11 cellular contexts compared by ENCODE assay signal in the genomic region with DNA sequence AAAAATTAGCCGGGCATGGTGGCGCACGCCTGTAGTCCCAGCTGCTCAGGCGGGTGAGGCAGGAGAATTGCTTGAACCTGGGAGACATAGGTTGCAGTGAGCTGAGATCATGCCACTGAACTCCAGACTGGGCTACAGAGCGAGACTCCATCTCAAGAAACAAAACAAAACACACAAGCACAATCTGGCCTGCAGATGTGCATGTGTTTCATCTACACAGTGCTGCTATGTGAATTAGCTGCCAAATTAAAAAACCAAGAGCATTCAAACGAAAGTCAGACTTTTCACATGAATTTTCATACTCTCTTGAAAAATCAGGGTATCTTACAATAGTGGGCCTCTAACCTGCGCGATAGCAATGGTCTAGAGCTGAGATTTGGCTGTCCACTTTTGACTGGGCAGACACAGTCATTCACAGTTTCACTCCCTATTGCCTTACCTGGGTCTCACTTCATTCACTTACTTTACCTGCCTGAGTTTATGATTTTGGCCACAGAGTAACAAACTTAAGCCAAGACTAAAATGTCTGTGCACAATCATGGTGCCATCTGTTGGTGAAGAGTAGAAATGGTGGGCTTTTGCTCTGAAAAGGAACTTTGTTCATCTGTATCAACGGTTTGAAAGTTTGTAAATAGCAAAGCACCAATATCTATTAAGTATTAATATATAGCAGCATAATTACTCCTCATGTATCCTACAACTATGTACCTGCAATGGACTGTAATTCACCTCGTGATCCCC.
DNase-seq lines count a peak whose midpoint lies in the region; ATAC-seq and TF ChIP-seq lines count a peak whose summit lies in the region.
"Had no signal": no experiment of that assay in that cellular context is flagged by ENCODE, and none has a peak within 500 bp of the region (broad histone marks: within the 10 kb centered on the region; RNA-seq: fewer than 3 reads in every experiment).

No MANE protein-coding gene starts in this region.

- H3K36me3 ChIP-seq in Panc1 (ENCODE audit: control insufficient read depth, insufficient read depth, low read length) (no peaks in the 10 kb centered on the region), suprapubic skin (no peaks in the 10 kb centered on the region)
- no peaks in the 10 kb centered on the region for H3K36me3 ChIP-seq in CD4-positive, alpha-beta memory T cell (ENCODE audit: insufficient read depth, low read length)
- H3K36me3 ChIP-seq: ovary had no signal

- TF ChIP-seq POLR2A in suprapubic skin (IDR thresholded peaks at IDR 0.05) = no peak

- no peak overlapping the region for H3K27ac Mint-ChIP-seq in CD4-positive, alpha-beta memory T cell
- H3K27ac Mint-ChIP-seq: CD4-positive, CD25-positive, alpha-beta regulatory T cell had no signal

- POLR2A ChIA-PET in Panc1 (lab: Charles Lee) = no interaction called here
- POLR2A ChIA-PET in CD4-positive, alpha-beta memory T cell (lab: Charles Lee; ENCODE audit: partially characterized antibody) = no interaction called here

- peaks cover 9 to 11% of the 10 kb centered on the region in 2 donors for H3K27me3 Mint-ChIP-seq in CD4-positive, alpha-beta memory T cell

- H3K27me3 ChIP-seq in Panc1 (ENCODE audit: control insufficient read depth, insufficient read depth, low read length) = no peaks in the 10 kb centered on the region
- H3K27me3 ChIP-seq in suprapubic skin = no peaks in the 10 kb centered on the region
- peaks cover 3% of the 10 kb centered on the region for H3K27me3 ChIP-seq in CD4-positive, alpha-beta memory T cell (ENCODE audit: insufficient read depth, low read length)
- H3K27me3 ChIP-seq: ovary had no signal

- peaks cover 0 to 2% (median 0%) of the 10 kb centered on the region in 8 donors for H3K9me3 Mint-ChIP-seq in CD4-positive, alpha-beta memory T cell

- TF ChIP-seq CTCF in Panc1 (IDR thresholded peaks at IDR 0.05) (peak; percentile 49), suprapubic skin (IDR thresholded peaks at IDR 0.05) (no peak)

- no peak for ATAC-seq in Panc1

- no peak overlapping the region for H3K4me3 Mint-ChIP-seq in CD4-positive, alpha-beta memory T cell
- H3K4me3 Mint-ChIP-seq: CD4-positive, CD25-positive, alpha-beta regulatory T cell had no signal

- CTCF ChIA-PET in Panc1 (lab: Charles Lee) = no interaction called here
- CTCF ChIA-PET in CD4-positive, alpha-beta memory T cell (lab: Charles Lee; ENCODE audit: partially characterized antibody) = interaction anchor here (1.0 kb wide), 1 partner anchor 9 kb away, joined by 3 read pairs; no protein-coding TSS in a partner anchor

- in situ Hi-C loops in Panc1 (cut with HindIII; ENCODE audit: low pct_unique_long_range_greater_than_20kb, low sequenced_read_pairs) = no loop called here

- 71% methylated on average over 10 of the region's 10 CpGs for WGBS in suprapubic skin

- no TSS peak for BruUV-seq in Panc1 (replicated peaks; lab: Mats Ljungman, UMichigan)

- intact Hi-C loops in Panc1 (cut with micrococcal nuclease; ENCODE audit: unreplicated experiment) = no loop called here
- intact Hi-C loops in CD4-positive, alpha-beta memory T cell (cut with micrococcal nuclease) = no loop called here

- H3K4me1 ChIP-seq in Panc1 (ENCODE audit: control insufficient read depth, insufficient read depth, low read length) (no peaks in the 10 kb centered on the region), suprapubic skin (peaks cover 12% of the 10 kb centered on the region)
- no peaks in the 10 kb centered on the region for H3K4me1 ChIP-seq in CD4-positive, alpha-beta memory T cell (ENCODE audit: insufficient read depth, low read length)

- TF ChIP-seq EP300 in suprapubic skin (IDR thresholded peaks at IDR 0.05) = no peak

- H3K9me3 ChIP-seq in Panc1 (ENCODE audit: control insufficient read depth, insufficient read depth, low read depth, low read length) = no peaks in the 10 kb centered on the region
- H3K9me3 ChIP-seq in suprapubic skin = peaks cover 3% of the 10 kb centered on the region
- H3K9me3 ChIP-seq in CD4-positive, alpha-beta memory T cell (ENCODE audit: control insufficient read depth in 1 of 2, low read length in 2 of 2) = no peaks in the 10 kb centered on the region
- H3K9me3 ChIP-seq: ovary had no signal

- no peaks in the 10 kb centered on the region for H3K36me3 Mint-ChIP-seq in CD4-positive, alpha-beta memory T cell
- H3K36me3 Mint-ChIP-seq: CD4-positive, CD25-positive, alpha-beta regulatory T cell had no signal

- H3K27ac ChIP-seq in Panc1 (ENCODE audit: low read length) = no peak overlapping the region
- peak overlapping the region; percentile 34 for H3K27ac ChIP-seq in suprapubic skin
- no peak overlapping the region for H3K27ac ChIP-seq in CD4-positive, alpha-beta memory T cell (ENCODE audit: low read depth, low read length)
- H3K27ac ChIP-seq: ovary had no signal

- no peak overlapping the region for H3K4me3 ChIP-seq in Panc1 (ENCODE audit: low read depth in 2 of 2, low read length in 2 of 2)
- no peak overlapping the region for H3K4me3 ChIP-seq in suprapubic skin
- no peak overlapping the region for H3K4me3 ChIP-seq in CD4-positive, alpha-beta memory T cell (ENCODE audit: low read length in 2 of 2)
- H3K4me3 ChIP-seq: ovary had no signal

- DNase-seq in SIG-M5 treated with dmso at 0.1 percent for 504 hours (lab: John Stamatoyannopoulos, UW; ENCODE audit: unreplicated experiment) (peak; percentile 5), SIG-M5 (lab: John Stamatoyannopoulos, UW) (no peak), Panc1 (ENCODE audit: low read depth, low spot score) (no peak), fibroblast of peridontal ligament (ENCODE audit: extremely low read depth) (peak; percentile 34), suprapubic skin (ENCODE audit: low spot score in 2 of 2) (no peak), NCI-H187 (lab: John Stamatoyannopoulos, UW) (no peak), NCI-H510A treated with DMSO at 0.1 percent for 48 hours (lab: John Stamatoyannopoulos, UW) (no peak)
- no peak for DNase-seq in CD4-positive, alpha-beta memory T cell
- DNase-seq: activated T-cell treated with anti-CD3 and anti-CD28 coated beads, Interleukin-2, amount 50 U/mL, for 1 hour; ovary had no signal

- H3K4me1 Mint-ChIP-seq in CD4-positive, alpha-beta memory T cell = no peaks in the 10 kb centered on the region
- H3K4me1 Mint-ChIP-seq: CD4-positive, CD25-positive, alpha-beta regulatory T cell had no signal

Comparison
In these comparisons a context has a peak if more than half of its experiments do, and no peak if none do; other contexts are left out.
1. DNase-seq: peak in SIG-M5 treated with dmso at 0.1 percent for 504 hours (single experiment) and fibroblast of peridontal ligament (single experiment); none in SIG-M5 (single experiment), Panc1 (single experiment), suprapubic skin (0 of 2), NCI-H187 (0 of 2), CD4-positive, alpha-beta memory T cell (0 of 5) and NCI-H510A treated with DMSO at 0.1 percent for 48 hours (single experiment).